13 cellular contexts compared by ENCODE assay signal in the genomic region with DNA sequence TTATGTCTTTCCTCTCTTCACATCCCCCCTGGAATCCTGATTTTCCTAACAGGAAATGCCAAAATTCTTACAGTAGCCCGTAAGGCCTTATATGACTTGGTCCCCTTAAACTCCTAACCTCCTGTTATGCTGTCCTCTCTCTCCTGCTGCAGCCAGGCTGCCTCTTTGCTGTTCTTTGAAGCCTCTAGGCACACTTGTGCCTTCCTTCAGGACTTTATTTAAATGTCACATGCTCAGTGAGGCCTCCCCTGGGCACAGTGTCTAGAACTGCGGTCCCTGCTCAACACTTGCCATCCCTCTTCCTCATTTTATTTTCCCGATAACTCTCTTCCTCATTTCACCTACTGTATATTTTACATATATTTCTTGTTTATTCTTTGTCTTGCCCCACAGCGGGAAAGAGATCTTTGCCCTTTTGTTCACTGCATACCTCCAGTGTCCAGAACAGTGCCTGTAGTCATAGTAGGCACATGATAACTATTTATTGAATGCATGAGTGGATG. TPM values are rescaled to one million over a fixed set of nuclear protein-coding genes. Genes with fewer than 3 reads are reported as not detected.
A peak's percentile ranks its signal among the peaks of the same experiment; 100 is the strongest.
DNase-seq lines count a peak whose midpoint lies in the region; TF ChIP-seq lines count a peak whose summit lies in the region.
"Had no signal": no experiment of that assay in that cellular context is flagged by ENCODE, and none has a peak within 500 bp of the region (broad histone marks: within the 10 kb centered on the region; RNA-seq: fewer than 3 reads in every experiment).

No MANE protein-coding gene starts in this region.

- H3K27me3 Mint-ChIP-seq in MCF 10A (ENCODE audit: insufficient read depth, unreplicated experiment) = no peaks in the 10 kb centered on the region

- TF ChIP-seq CTCF in AG04449 (IDR thresholded peaks at IDR 0.05; ENCODE audit: insufficient read depth, low read length, missing control alignments) (no peak), MCF 10A (IDR thresholded peaks at IDR 0.05; ENCODE audit: unreplicated experiment) (no peak)

- H3K4me1 Mint-ChIP-seq in MCF 10A (ENCODE audit: insufficient read depth, unreplicated experiment) = no peaks in the 10 kb centered on the region

- CTCF ChIA-PET in AG04449 (lab: Yijun Ruan, JAX) = interaction anchor here (1.0 to 6.8 kb wide), 4 partner anchors 13 to 289 kb away, joined by 3 to 72 read pairs (median 6); no protein-coding TSS in a partner anchor
- CTCF ChIA-PET in MCF 10A (lab: Yijun Ruan, JAX) = interaction anchor here (1.6 to 3.5 kb wide), 2 partner anchors 14 to 166 kb away, joined by 3 to 27 read pairs; no protein-coding TSS in a partner anchor

- H3K4me3 Mint-ChIP-seq in MCF 10A (ENCODE audit: unreplicated experiment) = no peak overlapping the region

- intact Hi-C loops in MCF 10A (cut with micrococcal nuclease) = no loop called here

- DNase-seq in AG04449 (ENCODE audit: low read depth, low spot score) = peak; percentile 40
- DNase-seq in HT1080 (ENCODE audit: low read depth) = peak; percentile 68
- DNase-seq in SKM-1 (lab: John Stamatoyannopoulos, UW; ENCODE audit: unreplicated experiment) = peak; percentile 46
- DNase-seq in islet precursor cell = peak; percentile 14
- no peak for DNase-seq in MCF 10A (ENCODE audit: unreplicated experiment)
- DNase-seq in NCI-H748 (lab: John Stamatoyannopoulos, UW; ENCODE audit: unreplicated experiment) = no peak
- no peak for DNase-seq in stimulated activated CD4-positive, alpha-beta T cell treated with anti-CD3 and anti-CD28 coated beads, Interleukin-4, amount 100 ng/mL, for 24 hours
- DNase-seq in NCI-H2171 treated with DMSO at 0.1 percent for 48 hours (lab: John Stamatoyannopoulos, UW) = no peak
- DNase-seq: dorsolateral prefrontal cortex, T-helper 1 cell had no signal

- H3K4me3 ChIP-seq in AG04449 (ENCODE audit: low read depth, low read length) = no peak overlapping the region
- H3K4me3 ChIP-seq: ascending aorta, dorsolateral prefrontal cortex, upper lobe of left lung had no signal

- no peaks in the 10 kb centered on the region for H3K36me3 Mint-ChIP-seq in MCF 10A (ENCODE audit: insufficient read depth, unreplicated experiment)

- no peak overlapping the region for H3K27ac Mint-ChIP-seq in MCF 10A (ENCODE audit: low read depth, unreplicated experiment)
- H3K27ac Mint-ChIP-seq: activated T-helper 2 cell treated with anti-CD3 and anti-CD28 coated beads, Interferon-gamma antibody, Interleukin-2, Interleukin-4, amounts not matched to agents 10 μg/mL and 5 μg/mL and 100 μg/mL, durations not matched to agents 14 hours and 24 hours and 36 hours had no signal

- POLR2A ChIA-PET in AG04449 (lab: Yijun Ruan, JAX) (no interaction called here), MCF 10A (lab: Yijun Ruan, JAX) (no interaction called here)

- BruUV-seq in MCF 10A (replicated peaks; lab: Mats Ljungman, UMichigan) = no TSS peak

- H3K9me3 Mint-ChIP-seq in MCF 10A (ENCODE audit: unreplicated experiment) = no peaks in the 10 kb centered on the region
- H3K9me3 Mint-ChIP-seq: activated T-helper 2 cell treated with anti-CD3 and anti-CD28 coated beads, Interferon-gamma antibody, Interleukin-2, Interleukin-4, amounts not matched to agents 10 μg/mL and 5 μg/mL and 100 μg/mL, durations not matched to agents 14 hours and 24 hours and 36 hours had no signal

RNA-seq across cellular contexts. Expression of a gene that starts 5.5 kb away (rescaled TPM):
- 31.9 and 42.8 TPM in 2 replicates for total RNA-seq in HT1080 (2014; rRNA removed; shearing (Covaris generic))
- 38.7 and 41.0 TPM in 2 replicates for polyA plus RNA-seq in HT1080 (2015; cell fraction: cytosol; rRNA removed)
- 27.9 and 30.9 TPM in 2 replicates for polyA plus RNA-seq in HT1080 (2015; cell fraction: nucleus; rRNA removed)
- total RNA-seq in MCF 10A (2022) = 22.3 and 29.6 TPM in 2 replicates

Comparison
In these comparisons a context has a peak if more than half of its experiments do, and no peak if none do; other contexts are left out.
1. DNase-seq: peak in AG04449 (single experiment), HT1080 (single experiment), SKM-1 (single experiment) and islet precursor cell (single experiment); none in MCF 10A (single experiment), NCI-H748 (single experiment), stimulated activated CD4-positive, alpha-beta T cell treated with anti-CD3 and anti-CD28 coated beads, Interleukin-4, amount 100 ng/mL, for 24 hours (single experiment) and NCI-H2171 treated with DMSO at 0.1 percent for 48 hours (single experiment).